In genomic region chr9:137046094-137046787, GRCh38 we compare ENCODE assay signal across 8 cellular contexts. TPM values are rescaled to one million over a fixed set of nuclear protein-coding genes. Genes with fewer than 3 reads are reported as not detected.
DNase-seq lines count a peak whose midpoint lies in the region; ATAC-seq, FAIRE-seq and TF ChIP-seq lines count a peak whose summit lies in the region.

A gene with protein sequence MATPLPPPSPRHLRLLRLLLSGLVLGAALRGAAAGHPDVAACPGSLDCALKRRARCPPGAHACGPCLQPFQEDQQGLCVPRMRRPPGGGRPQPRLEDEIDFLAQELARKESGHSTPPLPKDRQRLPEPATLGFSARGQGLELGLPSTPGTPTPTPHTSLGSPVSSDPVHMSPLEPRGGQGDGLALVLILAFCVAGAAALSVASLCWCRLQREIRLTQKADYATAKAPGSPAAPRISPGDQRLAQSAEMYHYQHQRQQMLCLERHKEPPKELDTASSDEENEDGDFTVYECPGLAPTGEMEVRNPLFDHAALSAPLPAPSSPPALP (minus strand): TSS chr9:137046177. CDS start chr9:137045989, 188 bp downstream.

- 0 to 1% (median 0%) methylated on average over 27 to 56 of the region's 56 CpGs for WGBS in small intestine, 3 donors

- peaks cover 0 to 2% of the 10 kb centered on the region in 2 donors for H3K4me1 ChIP-seq in small intestine (ENCODE audit: control insufficient read depth in 2 of 2, insufficient read depth in 1 of 2, low read depth in 1 of 2, low read length in 1 of 2)

- H3K9me3 Mint-ChIP-seq in immature natural killer cell, result no peaks in the 10 kb centered on the region

- ATAC-seq in GM18909 (IDR thresholded peaks at IDR 0.05; ENCODE audit: poor library complexity, unreplicated experiment) (peak; percentile 55), HG02852 (IDR thresholded peaks at IDR 0.05; ENCODE audit: unreplicated experiment) (no peak)

- peaks cover 0 to 11% of the 10 kb centered on the region in 2 donors for H3K4me1 Mint-ChIP-seq in immature natural killer cell

- H3K4me3 Mint-ChIP-seq in immature natural killer cell, result peak within 1 kb of the TSS in 2 of 5 donors; percentile 18 to 38

- no peaks in the 10 kb centered on the region for H3K9me3 ChIP-seq in small intestine (ENCODE audit: control insufficient read depth, low read depth)

- H3K36me3 ChIP-seq in bronchial epithelial cell (ENCODE audit: control insufficient read depth, insufficient read depth, low read length), result peaks cover 3% of the 10 kb centered on the region
- no peaks in the 10 kb centered on the region for H3K36me3 ChIP-seq in small intestine (ENCODE audit: control insufficient read depth in 2 of 2, insufficient read depth in 2 of 2, low read length in 2 of 2)

- no peak within 1 kb of the TSS for H3K27ac Mint-ChIP-seq in immature natural killer cell

- peak; percentile 91 for TF ChIP-seq CTCF in WI38 (IDR thresholded peaks at IDR 0.05; ENCODE audit: low read depth, low read length)
- peak; percentile 95 for TF ChIP-seq CTCF in bronchial epithelial cell (IDR thresholded peaks at IDR 0.05; ENCODE audit: insufficient read depth, low read length, severe bottlenecking)

- peak within 1 kb of the TSS in 1 of 2 donors; percentile 52 for H3K27ac ChIP-seq in small intestine (ENCODE audit: low read depth in 1 of 2, low read length in 1 of 2)

- DNase-seq in A172 (ENCODE audit: low spot score) (peak; percentile 88), NCI-H2107 (lab: John Stamatoyannopoulos, UW) (peak; percentile 77), bronchial epithelial cell (ENCODE audit: low read depth) (peak; percentile 52), immature natural killer cell (peak; percentile 70 to 75 (median 72)), small intestine (peak; percentile 68)

- H3K36me3 Mint-ChIP-seq in immature natural killer cell, result no peaks in the 10 kb centered on the region

- H3K27me3 ChIP-seq in bronchial epithelial cell (ENCODE audit: control insufficient read depth, insufficient read depth, low read length) (peaks cover 4% of the 10 kb centered on the region), small intestine (ENCODE audit: control insufficient read depth in 2 of 2, insufficient read depth in 2 of 2, low read length in 2 of 2) (peaks cover 0 to 12% of the 10 kb centered on the region in 2 donors)

- FAIRE-seq in bronchial epithelial cell (lab: Jason Lieb, UNC) (no peak), small intestine (lab: Jason Lieb, UNC) (no peak)

- H3K4me3 ChIP-seq in WI38 (ENCODE audit: low read depth, low read length), result peak within 1 kb of the TSS; percentile 61
- H3K4me3 ChIP-seq in bronchial epithelial cell (ENCODE audit: low read depth, low read length), result peak within 1 kb of the TSS; percentile 63
- peak within 1 kb of the TSS; percentile 46 to 55 for H3K4me3 ChIP-seq in small intestine (ENCODE audit: low read depth in 1 of 2, low read length in 2 of 2)

- H3K27me3 Mint-ChIP-seq in immature natural killer cell (ENCODE audit: low read depth in 3 of 3), result peaks cover 21 to 29% (median 22%) of the 10 kb centered on the region in 3 donors

RNA-seq across cellular contexts. Expression of the gene that starts here (rescaled TPM):
- total RNA-seq in A172 (2014; rRNA removed; shearing (Covaris generic)), result 47.4 and 49.6 TPM in 2 replicates
- total RNA-seq in bronchial epithelial cell, result 5.5 and 10.5 TPM in 2 replicates
- polyA plus RNA-seq in immature natural killer cell (1 to 10 TPM in 2 of 3 donors, under 1 TPM in 1; 0.36 to 1.4 (median 1.1) TPM), small intestine (10 to 100 TPM; 18.3 to 84.6 (median 32.7) TPM)

Comparison
In these comparisons a context has a peak if more than half of its experiments do, and no peak if none do; other contexts are left out.
1. RNA of the gene that starts here (polyA plus RNA-seq): 18.3 to 84.6 TPM in small intestine; 0.36 to 1.4 TPM in immature natural killer cell; every median in the first group is over 4 times any median in the second.
2. Peak in every context shown above with its lines, with median percentiles within 50 percentile points of each other: DNase-seq and H3K4me3 ChIP-seq.